Comparison of ENCODE assay signal across 24 cellular contexts in the genomic region with DNA sequence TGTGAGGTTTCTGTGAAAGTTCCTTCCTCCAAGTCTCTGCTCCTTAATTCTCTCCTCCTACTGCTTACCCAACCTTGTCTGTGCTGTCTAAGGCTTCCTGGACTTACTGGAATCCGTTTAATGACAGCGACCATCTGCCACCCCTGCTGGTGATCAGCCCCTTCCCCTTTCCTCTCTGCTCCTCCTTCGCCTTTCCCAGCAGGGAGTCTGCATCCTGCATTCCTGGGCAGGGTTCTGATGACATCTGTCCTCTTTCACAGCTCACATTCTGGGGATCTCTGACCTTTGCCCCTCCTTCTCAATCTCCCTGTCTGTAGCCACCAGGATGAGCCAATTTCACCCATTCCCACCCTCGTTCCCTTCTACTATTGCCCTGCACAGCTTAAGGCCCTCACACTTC.
DNase-seq lines count a peak whose midpoint lies in the region; TF ChIP-seq lines count a peak whose summit lies in the region.
"Had no signal": no experiment of that assay in that cellular context is flagged by ENCODE, and none has a peak within 500 bp of the region (broad histone marks: within the 10 kb centered on the region; RNA-seq: fewer than 3 reads in every experiment).

No MANE protein-coding gene starts in this region.

- H3K4me1 ChIP-seq in left ventricle myocardium inferior: peaks cover 50% of the 10 kb centered on the region

- peak overlapping the region; percentile 36 for H3K27ac Mint-ChIP-seq in glutamatergic neuron (ENCODE audit: unreplicated experiment)
- peak overlapping the region; percentile 92 for H3K27ac Mint-ChIP-seq in nephron progenitor cell
- H3K27ac Mint-ChIP-seq: activated CD4-positive, alpha-beta T cell treated with anti-CD3 and anti-CD28 coated beads for 36 hours; activated CD8-positive, alpha-beta memory T cell treated with anti-CD3 and anti-CD28 coated beads, Interleukin-2, amount 10 ng/mL, durations not matched to agents 7 days and 5 days; activated naive CD8-positive, alpha-beta T cell treated with anti-CD3 and anti-CD28 coated beads for 36 hours; activated T-helper 17 cell treated with anti-CD3 and anti-CD28 coated beads, Interleukin-2, amount 50 U/mL, for 72 hours; memory B cell; natural killer cell treated with Interleukin-12 subunit alpha and Interleukin-12 subunit beta and Interleukin-15 and Interleukin-18, amount 100 ng/mL, for 72 hours had no signal

- H3K9me3 ChIP-seq in left ventricle myocardium inferior (replicated peaks): no peaks in the 10 kb centered on the region
- H3K9me3 ChIP-seq: heart right ventricle, thyroid gland had no signal

- DNase-seq in ELF-1 (ENCODE audit: low read depth, low spot score) (peak; percentile 86), NCI-H82 treated with DMSO at 0.1 percent for 48 hours (lab: John Stamatoyannopoulos, UW; ENCODE audit: unreplicated experiment) (peak; percentile 99), glutamatergic neuron (peak; percentile 46), nephron progenitor cell (peak; percentile 60), left ventricle myocardium inferior (no peak), NCI-H526 (lab: John Stamatoyannopoulos, UW) (no peak), SW 1271 (lab: John Stamatoyannopoulos, UW) (no peak)
- DNase-seq in central memory CD4-positive, alpha-beta T cell: no peak
- DNase-seq: activated CD4-positive, alpha-beta T cell treated with anti-CD3 and anti-CD28 coated beads for 36 hours; activated CD8-positive, alpha-beta memory T cell treated with anti-CD3 and anti-CD28 coated beads, Interleukin-2, amount 10 ng/mL, durations not matched to agents 7 days and 5 days; activated naive CD8-positive, alpha-beta T cell treated with anti-CD3 and anti-CD28 coated beads for 36 hours; heart right ventricle; Karpas-422; kidney; NCI-H2107; NCI-H510A; stimulated activated CD4-positive, alpha-beta T cell treated with anti-CD3 and anti-CD28 coated beads, Interleukin-2, amount 100 ng/mL, for 24 hours; stimulated activated naive CD4-positive, alpha-beta T cell treated with Interleukin-2 at 50 U/mL for 16 hours; thyroid gland had no signal

- H3K4me1 Mint-ChIP-seq in glutamatergic neuron (ENCODE audit: low read depth, unreplicated experiment) (peaks cover 26% of the 10 kb centered on the region), nephron progenitor cell (peaks cover 97% of the 10 kb centered on the region)
- H3K4me1 Mint-ChIP-seq: activated CD4-positive, alpha-beta T cell treated with anti-CD3 and anti-CD28 coated beads for 36 hours; activated CD8-positive, alpha-beta memory T cell treated with anti-CD3 and anti-CD28 coated beads, Interleukin-2, amount 10 ng/mL, durations not matched to agents 7 days and 5 days; activated naive CD8-positive, alpha-beta T cell treated with anti-CD3 and anti-CD28 coated beads for 36 hours; activated T-helper 17 cell treated with anti-CD3 and anti-CD28 coated beads, Interleukin-2, amount 50 U/mL, for 72 hours had no signal

- H3K36me3 ChIP-seq in left ventricle myocardium inferior: no peaks in the 10 kb centered on the region
- H3K36me3 ChIP-seq: thyroid gland had no signal

- H3K36me3 Mint-ChIP-seq in glutamatergic neuron (ENCODE audit: unreplicated experiment) (no peaks in the 10 kb centered on the region), nephron progenitor cell (ENCODE audit: low read depth) (peaks cover 17% of the 10 kb centered on the region)
- H3K36me3 Mint-ChIP-seq: activated CD8-positive, alpha-beta memory T cell treated with anti-CD3 and anti-CD28 coated beads, Interleukin-2, amount 10 ng/mL, durations not matched to agents 7 days and 5 days; activated naive CD8-positive, alpha-beta T cell treated with anti-CD3 and anti-CD28 coated beads for 36 hours; memory B cell; natural killer cell treated with Interleukin-12 subunit alpha and Interleukin-12 subunit beta and Interleukin-15 and Interleukin-18, amount 100 ng/mL, for 72 hours had no signal

- H3K27me3 ChIP-seq in left ventricle myocardium inferior (ENCODE audit: low read depth): no peaks in the 10 kb centered on the region
- H3K27me3 ChIP-seq: thyroid gland had no signal

- H3K27me3 Mint-ChIP-seq in glutamatergic neuron (ENCODE audit: unreplicated experiment) (peaks cover 4% of the 10 kb centered on the region), nephron progenitor cell (ENCODE audit: low read depth, poor library complexity) (peaks cover 3% of the 10 kb centered on the region)
- H3K27me3 Mint-ChIP-seq: activated naive CD8-positive, alpha-beta T cell treated with anti-CD3 and anti-CD28 coated beads for 36 hours had no signal

- H3K9me3 Mint-ChIP-seq in glutamatergic neuron (ENCODE audit: unreplicated experiment): peaks cover 4% of the 10 kb centered on the region
- H3K9me3 Mint-ChIP-seq in nephron progenitor cell: no peaks in the 10 kb centered on the region
- H3K9me3 Mint-ChIP-seq: activated naive CD8-positive, alpha-beta T cell treated with anti-CD3 and anti-CD28 coated beads for 36 hours; activated T-helper 17 cell treated with anti-CD3 and anti-CD28 coated beads, Interleukin-2, amount 50 U/mL, for 72 hours; memory B cell; natural killer cell treated with Interleukin-12 subunit alpha and Interleukin-12 subunit beta and Interleukin-15 and Interleukin-18, amount 100 ng/mL, for 72 hours had no signal

- H3K4me3 Mint-ChIP-seq in glutamatergic neuron (ENCODE audit: unreplicated experiment) (peak overlapping the region; percentile 43), nephron progenitor cell (no peak overlapping the region)
- H3K4me3 Mint-ChIP-seq: activated CD4-positive, alpha-beta T cell treated with anti-CD3 and anti-CD28 coated beads for 36 hours; activated CD8-positive, alpha-beta memory T cell treated with anti-CD3 and anti-CD28 coated beads, Interleukin-2, amount 10 ng/mL, durations not matched to agents 7 days and 5 days; activated naive CD8-positive, alpha-beta T cell treated with anti-CD3 and anti-CD28 coated beads for 36 hours; activated T-helper 17 cell treated with anti-CD3 and anti-CD28 coated beads, Interleukin-2, amount 50 U/mL, for 72 hours; memory B cell; natural killer cell treated with Interleukin-12 subunit alpha and Interleukin-12 subunit beta and Interleukin-15 and Interleukin-18, amount 100 ng/mL, for 72 hours had no signal

- H3K4me3 ChIP-seq in left ventricle myocardium inferior: no peak overlapping the region
- H3K4me3 ChIP-seq: coronary artery, GM12878, heart right ventricle, thyroid gland had no signal

- intact Hi-C loops in left ventricle myocardium inferior (cut with micrococcal nuclease): no loop called here

- TF ChIP-seq CTCF in glutamatergic neuron (IDR thresholded peaks at IDR 0.05; ENCODE audit: partially characterized antibody, unreplicated experiment): no peak
- no peak for TF ChIP-seq CTCF in nephron progenitor cell (IDR thresholded peaks at IDR 0.05)
- TF ChIP-seq CTCF in left ventricle myocardium inferior (IDR thresholded peaks at IDR 0.05; ENCODE audit: borderline replicate concordance): no peak

- no peak overlapping the region for H3K27ac ChIP-seq in left ventricle myocardium inferior (replicated peaks)
- H3K27ac ChIP-seq: coronary artery, heart right ventricle, thyroid gland had no signal

Comparison
In these comparisons a context has a peak if more than half of its experiments do, and no peak if none do; other contexts are left out.
1. DNase-seq: peak in ELF-1 (single experiment), NCI-H82 treated with DMSO at 0.1 percent for 48 hours (single experiment), glutamatergic neuron (single experiment) and nephron progenitor cell (single experiment); none in left ventricle myocardium inferior (single experiment), NCI-H526 (0 of 2), SW 1271 (0 of 2) and central memory CD4-positive, alpha-beta T cell (single experiment).